ENCODE assay signal across 1 cellular context in genomic region chr17:50117202-50118040, GRCh38.
TF ChIP-seq lines count a peak whose summit lies in the region.

No MANE protein-coding gene starts in this region.

TF ChIP-seq in H1, 55 proteins besides CTCF, POLR2A, EP300 and RAD21:
- TF ChIP-seq RNF2 (IDR thresholded peaks at IDR 0.05; ENCODE audit: borderline replicate concordance, low read depth, low read length, missing control alignments, poor library complexity, severe bottlenecking) (no peak), CREB1 (IDR thresholded peaks at IDR 0.05) (no peak; the same call in 1 of the 2 replicates), KDM1A (IDR thresholded peaks at IDR 0.05; ENCODE audit: borderline replicate concordance, low read length) (peak; percentile 50), SIRT6 (IDR thresholded peaks at IDR 0.05; ENCODE audit: low read length) (no peak), POLR2AphosphoS5 (IDR thresholded peaks at IDR 0.05; ENCODE audit: low read depth, low read length) (peak; percentile 30; the same call in 1 of the 2 replicates), CHD1 (IDR thresholded peaks at IDR 0.05; ENCODE audit: low read depth, low read length) (no peak), RXRA (IDR thresholded peaks at IDR 0.05; ENCODE audit: insufficient read depth, low read depth, low read length) (no peak), SIX5 (IDR thresholded peaks at IDR 0.05; ENCODE audit: low read depth, low read length) (no peak), BRCA1 (IDR thresholded peaks at IDR 0.05; ENCODE audit: low read depth, low read length) (no peak), POU5F1 (IDR thresholded peaks at IDR 0.05; ENCODE audit: low read depth, low read length) (no peak), CTBP2 (IDR thresholded peaks at IDR 0.05; ENCODE audit: borderline replicate concordance, insufficient read depth, insufficient read length, low read length) (peak; percentile 66), USF2 (IDR thresholded peaks at IDR 0.05; ENCODE audit: low read length) (no peak), SRF (IDR thresholded peaks at IDR 0.05; ENCODE audit: low read depth, low read length) (no peak), NANOG (IDR thresholded peaks at IDR 0.05; ENCODE audit: insufficient read depth, low read depth, low read length, poor library complexity, severe bottlenecking) (no peak), CEBPB (IDR thresholded peaks at IDR 0.05; ENCODE audit: low read depth, low read length) (no peak), CBX8 (IDR thresholded peaks at IDR 0.05; ENCODE audit: borderline replicate concordance, low read depth, low read length) (no peak), JUN (IDR thresholded peaks at IDR 0.05; ENCODE audit: low read depth, low read length) (no peak), CBX5 (IDR thresholded peaks at IDR 0.05; ENCODE audit: low read depth, low read length) (no peak), KDM5A (IDR thresholded peaks at IDR 0.05; ENCODE audit: low read length) (no peak), JUND (IDR thresholded peaks at IDR 0.05; ENCODE audit: low read length) (no peak; the same call in 1 of the 2 replicates), NRF1 (IDR thresholded peaks at IDR 0.05; ENCODE audit: low read depth, low read length) (no peak), PHF8 (conservative IDR thresholded peaks at IDR 0.05; ENCODE audit: low read depth, low read length) (peak; percentile 45; the same call in 1 of the 2 replicates), EZH2 (IDR thresholded peaks at IDR 0.05; ENCODE audit: low read depth, low read length, severe bottlenecking) (no peak), TBP (IDR thresholded peaks at IDR 0.05; ENCODE audit: low read depth, low read length) (no peak), FOSL1 (IDR thresholded peaks at IDR 0.05; ENCODE audit: insufficient read depth, low read depth, low read length) (no peak), GTF2F1 (IDR thresholded peaks at IDR 0.05; ENCODE audit: borderline replicate concordance, low read depth, low read length) (no peak), ASH2L (IDR thresholded peaks at IDR 0.05; ENCODE audit: low read length) (peak; percentile 52), TAF1 (IDR thresholded peaks at IDR 0.05; ENCODE audit: low read depth, low read length) (0 out of 2 replicates have a peak, but pooled peaks have one; percentile 16), ZNF274 (IDR thresholded peaks at IDR 0.05; ENCODE audit: borderline replicate concordance, extremely low read depth, low read length) (no peak), CHD2 (IDR thresholded peaks at IDR 0.05; ENCODE audit: low read length) (no peak), RBBP5 (IDR thresholded peaks at IDR 0.05; ENCODE audit: borderline replicate concordance, low read depth, low read length) (no peak; the same call in 1 of the 2 replicates), SUZ12 (IDR thresholded peaks at IDR 0.05; ENCODE audit: low read length) (no peak), TCF12 (IDR thresholded peaks at IDR 0.05; ENCODE audit: low read depth, low read length) (no peak), ATF2 (IDR thresholded peaks at IDR 0.05; ENCODE audit: low read length) (no peak), HDAC2 (IDR thresholded peaks at IDR 0.05; ENCODE audit: borderline replicate concordance in 1 of 2, low read depth in 2 of 2, low read length in 2 of 2) (no peak; a peak in 2 of 4 replicates), YY1 (IDR thresholded peaks at IDR 0.05; ENCODE audit: low read depth, low read length) (no peak; the same call in 1 of the 2 replicates), ATF3 (IDR thresholded peaks at IDR 0.05; ENCODE audit: insufficient read depth, low read depth, low read length) (no peak), GABPA (IDR thresholded peaks at IDR 0.05; ENCODE audit: borderline replicate concordance, insufficient read depth, low read length) (peak; percentile 70; the same call in 1 of the 2 replicates), RFX5 (IDR thresholded peaks at IDR 0.05; ENCODE audit: borderline replicate concordance, low read depth, low read length) (no peak), SP1 (IDR thresholded peaks at IDR 0.05; ENCODE audit: low read depth, low read length) (no peak), MAFK (IDR thresholded peaks at IDR 0.05; ENCODE audit: low read depth, low read length) (no peak), E2F6 (IDR thresholded peaks at IDR 0.05) (peak; percentile 91), SIN3A (conservative IDR thresholded peaks at IDR 0.05 in 1 of 2, IDR thresholded peaks at IDR 0.05 in 1 of 2; ENCODE audit: low read depth in 1 of 2, low read length in 2 of 2) (peak in 1 of 2 experiments; percentile 70; a peak in 2 of 4 replicates), HDAC6 (IDR thresholded peaks at IDR 0.05; ENCODE audit: low read depth, low read length) (no peak), SP2 (IDR thresholded peaks at IDR 0.05; ENCODE audit: low read length) (no peak), SP4 (IDR thresholded peaks at IDR 0.05; ENCODE audit: low read length) (no peak; the same call in 1 of the 2 replicates), BCL11A (IDR thresholded peaks at IDR 0.05; ENCODE audit: low read depth in 2 of 2, low read length in 2 of 2) (no peak), KDM4A (IDR thresholded peaks at IDR 0.05; ENCODE audit: low read depth, low read length, severe bottlenecking) (peak; percentile 65), BACH1 (IDR thresholded peaks at IDR 0.05; ENCODE audit: low read length) (no peak), TEAD4 (IDR thresholded peaks at IDR 0.05; ENCODE audit: low read depth, low read length) (no peak), SAP30 (IDR thresholded peaks at IDR 0.05; ENCODE audit: insufficient read depth, insufficient replicate concordance, low read length) (no peak), TAF7 (optimal IDR thresholded peaks at IDR 0.05; ENCODE audit: borderline replicate concordance, low read depth, low read length) (peak; percentile 56), EGR1 (IDR thresholded peaks at IDR 0.05; ENCODE audit: borderline replicate concordance, low read depth, low read length) (no peak)
- TF ChIP-seq, protein P1, sequence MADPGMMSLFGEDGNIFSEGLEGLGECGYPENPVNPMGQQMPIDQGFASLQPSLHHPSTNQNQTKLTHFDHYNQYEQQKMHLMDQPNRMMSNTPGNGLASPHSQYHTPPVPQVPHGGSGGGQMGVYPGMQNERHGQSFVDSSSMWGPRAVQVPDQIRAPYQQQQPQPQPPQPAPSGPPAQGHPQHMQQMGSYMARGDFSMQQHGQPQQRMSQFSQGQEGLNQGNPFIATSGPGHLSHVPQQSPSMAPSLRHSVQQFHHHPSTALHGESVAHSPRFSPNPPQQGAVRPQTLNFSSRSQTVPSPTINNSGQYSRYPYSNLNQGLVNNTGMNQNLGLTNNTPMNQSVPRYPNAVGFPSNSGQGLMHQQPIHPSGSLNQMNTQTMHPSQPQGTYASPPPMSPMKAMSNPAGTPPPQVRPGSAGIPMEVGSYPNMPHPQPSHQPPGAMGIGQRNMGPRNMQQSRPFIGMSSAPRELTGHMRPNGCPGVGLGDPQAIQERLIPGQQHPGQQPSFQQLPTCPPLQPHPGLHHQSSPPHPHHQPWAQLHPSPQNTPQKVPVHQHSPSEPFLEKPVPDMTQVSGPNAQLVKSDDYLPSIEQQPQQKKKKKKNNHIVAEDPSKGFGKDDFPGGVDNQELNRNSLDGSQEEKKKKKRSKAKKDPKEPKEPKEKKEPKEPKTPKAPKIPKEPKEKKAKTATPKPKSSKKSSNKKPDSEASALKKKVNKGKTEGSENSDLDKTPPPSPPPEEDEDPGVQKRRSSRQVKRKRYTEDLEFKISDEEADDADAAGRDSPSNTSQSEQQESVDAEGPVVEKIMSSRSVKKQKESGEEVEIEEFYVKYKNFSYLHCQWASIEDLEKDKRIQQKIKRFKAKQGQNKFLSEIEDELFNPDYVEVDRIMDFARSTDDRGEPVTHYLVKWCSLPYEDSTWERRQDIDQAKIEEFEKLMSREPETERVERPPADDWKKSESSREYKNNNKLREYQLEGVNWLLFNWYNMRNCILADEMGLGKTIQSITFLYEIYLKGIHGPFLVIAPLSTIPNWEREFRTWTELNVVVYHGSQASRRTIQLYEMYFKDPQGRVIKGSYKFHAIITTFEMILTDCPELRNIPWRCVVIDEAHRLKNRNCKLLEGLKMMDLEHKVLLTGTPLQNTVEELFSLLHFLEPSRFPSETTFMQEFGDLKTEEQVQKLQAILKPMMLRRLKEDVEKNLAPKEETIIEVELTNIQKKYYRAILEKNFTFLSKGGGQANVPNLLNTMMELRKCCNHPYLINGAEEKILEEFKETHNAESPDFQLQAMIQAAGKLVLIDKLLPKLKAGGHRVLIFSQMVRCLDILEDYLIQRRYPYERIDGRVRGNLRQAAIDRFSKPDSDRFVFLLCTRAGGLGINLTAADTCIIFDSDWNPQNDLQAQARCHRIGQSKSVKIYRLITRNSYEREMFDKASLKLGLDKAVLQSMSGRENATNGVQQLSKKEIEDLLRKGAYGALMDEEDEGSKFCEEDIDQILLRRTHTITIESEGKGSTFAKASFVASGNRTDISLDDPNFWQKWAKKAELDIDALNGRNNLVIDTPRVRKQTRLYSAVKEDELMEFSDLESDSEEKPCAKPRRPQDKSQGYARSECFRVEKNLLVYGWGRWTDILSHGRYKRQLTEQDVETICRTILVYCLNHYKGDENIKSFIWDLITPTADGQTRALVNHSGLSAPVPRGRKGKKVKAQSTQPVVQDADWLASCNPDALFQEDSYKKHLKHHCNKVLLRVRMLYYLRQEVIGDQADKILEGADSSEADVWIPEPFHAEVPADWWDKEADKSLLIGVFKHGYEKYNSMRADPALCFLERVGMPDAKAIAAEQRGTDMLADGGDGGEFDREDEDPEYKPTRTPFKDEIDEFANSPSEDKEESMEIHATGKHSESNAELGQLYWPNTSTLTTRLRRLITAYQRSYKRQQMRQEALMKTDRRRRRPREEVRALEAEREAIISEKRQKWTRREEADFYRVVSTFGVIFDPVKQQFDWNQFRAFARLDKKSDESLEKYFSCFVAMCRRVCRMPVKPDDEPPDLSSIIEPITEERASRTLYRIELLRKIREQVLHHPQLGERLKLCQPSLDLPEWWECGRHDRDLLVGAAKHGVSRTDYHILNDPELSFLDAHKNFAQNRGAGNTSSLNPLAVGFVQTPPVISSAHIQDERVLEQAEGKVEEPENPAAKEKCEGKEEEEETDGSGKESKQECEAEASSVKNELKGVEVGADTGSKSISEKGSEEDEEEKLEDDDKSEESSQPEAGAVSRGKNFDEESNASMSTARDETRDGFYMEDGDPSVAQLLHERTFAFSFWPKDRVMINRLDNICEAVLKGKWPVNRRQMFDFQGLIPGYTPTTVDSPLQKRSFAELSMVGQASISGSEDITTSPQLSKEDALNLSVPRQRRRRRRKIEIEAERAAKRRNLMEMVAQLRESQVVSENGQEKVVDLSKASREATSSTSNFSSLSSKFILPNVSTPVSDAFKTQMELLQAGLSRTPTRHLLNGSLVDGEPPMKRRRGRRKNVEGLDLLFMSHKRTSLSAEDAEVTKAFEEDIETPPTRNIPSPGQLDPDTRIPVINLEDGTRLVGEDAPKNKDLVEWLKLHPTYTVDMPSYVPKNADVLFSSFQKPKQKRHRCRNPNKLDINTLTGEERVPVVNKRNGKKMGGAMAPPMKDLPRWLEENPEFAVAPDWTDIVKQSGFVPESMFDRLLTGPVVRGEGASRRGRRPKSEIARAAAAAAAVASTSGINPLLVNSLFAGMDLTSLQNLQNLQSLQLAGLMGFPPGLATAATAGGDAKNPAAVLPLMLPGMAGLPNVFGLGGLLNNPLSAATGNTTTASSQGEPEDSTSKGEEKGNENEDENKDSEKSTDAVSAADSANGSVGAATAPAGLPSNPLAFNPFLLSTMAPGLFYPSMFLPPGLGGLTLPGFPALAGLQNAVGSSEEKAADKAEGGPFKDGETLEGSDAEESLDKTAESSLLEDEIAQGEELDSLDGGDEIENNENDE (IDR thresholded peaks at IDR 0.05; ENCODE audit: insufficient replicate concordance, low read length), result no peak
- TF ChIP-seq, protein P2, sequence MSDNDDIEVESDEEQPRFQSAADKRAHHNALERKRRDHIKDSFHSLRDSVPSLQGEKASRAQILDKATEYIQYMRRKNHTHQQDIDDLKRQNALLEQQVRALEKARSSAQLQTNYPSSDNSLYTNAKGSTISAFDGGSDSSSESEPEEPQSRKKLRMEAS (IDR thresholded peaks at IDR 0.05), result peak; percentile 95
